ENCODE assay signal across 1 cellular context in the genomic region with DNA sequence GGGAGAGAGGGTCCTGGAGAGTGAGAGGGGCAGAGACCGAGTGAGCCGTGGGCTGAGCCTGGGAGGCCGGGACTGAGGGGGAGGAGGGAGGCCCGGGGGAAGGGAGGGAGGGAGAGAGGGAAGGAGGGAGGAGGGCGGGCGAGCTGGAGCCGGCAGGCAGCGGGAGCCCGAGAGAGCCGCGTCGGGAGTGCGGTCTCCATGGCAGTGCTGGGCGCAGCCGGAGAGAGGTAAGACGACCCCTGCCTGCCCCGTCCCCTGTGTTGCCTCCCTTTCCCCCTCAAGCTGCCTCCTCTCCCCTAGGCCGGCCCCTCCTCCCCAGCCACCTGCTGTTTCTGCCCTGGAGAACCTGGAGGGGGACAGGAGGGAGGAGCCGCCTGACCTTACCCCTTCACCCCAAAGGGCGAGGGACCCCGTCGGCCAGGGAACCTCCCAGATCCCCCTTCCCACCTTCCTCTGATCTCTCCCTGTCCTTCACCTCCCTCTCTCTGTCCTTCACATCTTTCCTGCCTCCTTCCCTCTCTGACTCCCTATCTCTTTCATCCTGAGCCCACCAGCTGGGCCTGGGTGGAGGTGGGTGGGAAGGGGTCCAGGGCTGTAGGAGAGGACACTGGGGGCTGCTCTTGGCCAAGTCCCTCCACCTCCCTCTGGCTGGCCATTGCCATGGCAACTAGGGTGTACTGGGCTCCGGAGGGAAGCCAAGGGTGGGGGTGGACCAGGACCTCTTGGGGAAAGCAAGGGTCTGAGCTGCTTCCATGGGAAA.
A peak's percentile ranks its signal among the peaks of the same experiment; 100 is the strongest.
TF ChIP-seq lines count a peak whose summit lies in the region.

A gene with protein sequence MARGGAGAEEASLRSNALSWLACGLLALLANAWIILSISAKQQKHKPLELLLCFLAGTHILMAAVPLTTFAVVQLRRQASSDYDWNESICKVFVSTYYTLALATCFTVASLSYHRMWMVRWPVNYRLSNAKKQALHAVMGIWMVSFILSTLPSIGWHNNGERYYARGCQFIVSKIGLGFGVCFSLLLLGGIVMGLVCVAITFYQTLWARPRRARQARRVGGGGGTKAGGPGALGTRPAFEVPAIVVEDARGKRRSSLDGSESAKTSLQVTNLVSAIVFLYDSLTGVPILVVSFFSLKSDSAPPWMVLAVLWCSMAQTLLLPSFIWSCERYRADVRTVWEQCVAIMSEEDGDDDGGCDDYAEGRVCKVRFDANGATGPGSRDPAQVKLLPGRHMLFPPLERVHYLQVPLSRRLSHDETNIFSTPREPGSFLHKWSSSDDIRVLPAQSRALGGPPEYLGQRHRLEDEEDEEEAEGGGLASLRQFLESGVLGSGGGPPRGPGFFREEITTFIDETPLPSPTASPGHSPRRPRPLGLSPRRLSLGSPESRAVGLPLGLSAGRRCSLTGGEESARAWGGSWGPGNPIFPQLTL (plus strand): TSS at position 148 of the 760 bp plus-strand sequence. CDS start 2,078 bp downstream, outside the sequence.

TF ChIP-seq in K562, 482 proteins besides CTCF, POLR2A, EP300 and RAD21 (continued from another document):
- TF ChIP-seq, protein P1, sequence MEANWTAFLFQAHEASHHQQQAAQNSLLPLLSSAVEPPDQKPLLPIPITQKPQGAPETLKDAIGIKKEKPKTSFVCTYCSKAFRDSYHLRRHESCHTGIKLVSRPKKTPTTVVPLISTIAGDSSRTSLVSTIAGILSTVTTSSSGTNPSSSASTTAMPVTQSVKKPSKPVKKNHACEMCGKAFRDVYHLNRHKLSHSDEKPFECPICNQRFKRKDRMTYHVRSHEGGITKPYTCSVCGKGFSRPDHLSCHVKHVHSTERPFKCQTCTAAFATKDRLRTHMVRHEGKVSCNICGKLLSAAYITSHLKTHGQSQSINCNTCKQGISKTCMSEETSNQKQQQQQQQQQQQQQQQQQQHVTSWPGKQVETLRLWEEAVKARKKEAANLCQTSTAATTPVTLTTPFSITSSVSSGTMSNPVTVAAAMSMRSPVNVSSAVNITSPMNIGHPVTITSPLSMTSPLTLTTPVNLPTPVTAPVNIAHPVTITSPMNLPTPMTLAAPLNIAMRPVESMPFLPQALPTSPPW (CRISPR knock-in tag; IDR thresholded peaks at IDR 0.05) = peak; percentile 91
- TF ChIP-seq ZNF347 (CRISPR knock-in tag; IDR thresholded peaks at IDR 0.05; ENCODE audit: low read depth) (no peak), PHB (CRISPR knock-in tag; IDR thresholded peaks at IDR 0.05) (no peak), ZNF121 (CRISPR knock-in tag; conservative IDR thresholded peaks at IDR 0.05) (no peak), RFX5 (IDR thresholded peaks at IDR 0.05; ENCODE audit: low read depth, low read length) (no peak), GATA2 (CRISPR knock-in tag; IDR thresholded peaks at IDR 0.05) (no peak), ZBTB7A (IDR thresholded peaks at IDR 0.05; ENCODE audit: borderline replicate concordance, control insufficient read depth, low read depth, low read length) (peak; percentile 33; the same call in 1 of the 2 replicates), NUFIP1 (IDR thresholded peaks at IDR 0.05; ENCODE audit: partially characterized antibody) (no peak), ZNF408 (CRISPR knock-in tag; IDR thresholded peaks at IDR 0.05; ENCODE audit: low read depth) (no peak)
- TF ChIP-seq, protein P2, sequence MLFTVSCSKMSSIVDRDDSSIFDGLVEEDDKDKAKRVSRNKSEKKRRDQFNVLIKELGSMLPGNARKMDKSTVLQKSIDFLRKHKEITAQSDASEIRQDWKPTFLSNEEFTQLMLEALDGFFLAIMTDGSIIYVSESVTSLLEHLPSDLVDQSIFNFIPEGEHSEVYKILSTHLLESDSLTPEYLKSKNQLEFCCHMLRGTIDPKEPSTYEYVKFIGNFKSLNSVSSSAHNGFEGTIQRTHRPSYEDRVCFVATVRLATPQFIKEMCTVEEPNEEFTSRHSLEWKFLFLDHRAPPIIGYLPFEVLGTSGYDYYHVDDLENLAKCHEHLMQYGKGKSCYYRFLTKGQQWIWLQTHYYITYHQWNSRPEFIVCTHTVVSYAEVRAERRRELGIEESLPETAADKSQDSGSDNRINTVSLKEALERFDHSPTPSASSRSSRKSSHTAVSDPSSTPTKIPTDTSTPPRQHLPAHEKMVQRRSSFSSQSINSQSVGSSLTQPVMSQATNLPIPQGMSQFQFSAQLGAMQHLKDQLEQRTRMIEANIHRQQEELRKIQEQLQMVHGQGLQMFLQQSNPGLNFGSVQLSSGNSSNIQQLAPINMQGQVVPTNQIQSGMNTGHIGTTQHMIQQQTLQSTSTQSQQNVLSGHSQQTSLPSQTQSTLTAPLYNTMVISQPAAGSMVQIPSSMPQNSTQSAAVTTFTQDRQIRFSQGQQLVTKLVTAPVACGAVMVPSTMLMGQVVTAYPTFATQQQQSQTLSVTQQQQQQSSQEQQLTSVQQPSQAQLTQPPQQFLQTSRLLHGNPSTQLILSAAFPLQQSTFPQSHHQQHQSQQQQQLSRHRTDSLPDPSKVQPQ (CRISPR knock-in tag; IDR thresholded peaks at IDR 0.05; ENCODE audit: borderline replicate concordance) = no peak
- TF ChIP-seq, protein P3, sequence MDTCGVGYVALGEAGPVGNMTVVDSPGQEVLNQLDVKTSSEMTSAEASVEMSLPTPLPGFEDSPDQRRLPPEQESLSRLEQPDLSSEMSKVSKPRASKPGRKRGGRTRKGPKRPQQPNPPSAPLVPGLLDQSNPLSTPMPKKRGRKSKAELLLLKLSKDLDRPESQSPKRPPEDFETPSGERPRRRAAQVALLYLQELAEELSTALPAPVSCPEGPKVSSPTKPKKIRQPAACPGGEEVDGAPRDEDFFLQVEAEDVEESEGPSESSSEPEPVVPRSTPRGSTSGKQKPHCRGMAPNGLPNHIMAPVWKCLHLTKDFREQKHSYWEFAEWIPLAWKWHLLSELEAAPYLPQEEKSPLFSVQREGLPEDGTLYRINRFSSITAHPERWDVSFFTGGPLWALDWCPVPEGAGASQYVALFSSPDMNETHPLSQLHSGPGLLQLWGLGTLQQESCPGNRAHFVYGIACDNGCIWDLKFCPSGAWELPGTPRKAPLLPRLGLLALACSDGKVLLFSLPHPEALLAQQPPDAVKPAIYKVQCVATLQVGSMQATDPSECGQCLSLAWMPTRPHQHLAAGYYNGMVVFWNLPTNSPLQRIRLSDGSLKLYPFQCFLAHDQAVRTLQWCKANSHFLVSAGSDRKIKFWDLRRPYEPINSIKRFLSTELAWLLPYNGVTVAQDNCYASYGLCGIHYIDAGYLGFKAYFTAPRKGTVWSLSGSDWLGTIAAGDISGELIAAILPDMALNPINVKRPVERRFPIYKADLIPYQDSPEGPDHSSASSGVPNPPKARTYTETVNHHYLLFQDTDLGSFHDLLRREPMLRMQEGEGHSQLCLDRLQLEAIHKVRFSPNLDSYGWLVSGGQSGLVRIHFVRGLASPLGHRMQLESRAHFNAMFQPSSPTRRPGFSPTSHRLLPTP (IDR thresholded peaks at IDR 0.05; ENCODE audit: borderline replicate concordance, extremely low read depth, insufficient read length) = no peak
- TF ChIP-seq, protein P4, sequence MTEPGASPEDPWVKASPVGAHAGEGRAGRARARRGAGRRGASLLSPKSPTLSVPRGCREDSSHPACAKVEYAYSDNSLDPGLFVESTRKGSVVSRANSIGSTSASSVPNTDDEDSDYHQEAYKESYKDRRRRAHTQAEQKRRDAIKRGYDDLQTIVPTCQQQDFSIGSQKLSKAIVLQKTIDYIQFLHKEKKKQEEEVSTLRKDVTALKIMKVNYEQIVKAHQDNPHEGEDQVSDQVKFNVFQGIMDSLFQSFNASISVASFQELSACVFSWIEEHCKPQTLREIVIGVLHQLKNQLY (CRISPR knock-in tag; conservative IDR thresholded peaks at IDR 0.05) = no peak
- TF ChIP-seq, protein P5, sequence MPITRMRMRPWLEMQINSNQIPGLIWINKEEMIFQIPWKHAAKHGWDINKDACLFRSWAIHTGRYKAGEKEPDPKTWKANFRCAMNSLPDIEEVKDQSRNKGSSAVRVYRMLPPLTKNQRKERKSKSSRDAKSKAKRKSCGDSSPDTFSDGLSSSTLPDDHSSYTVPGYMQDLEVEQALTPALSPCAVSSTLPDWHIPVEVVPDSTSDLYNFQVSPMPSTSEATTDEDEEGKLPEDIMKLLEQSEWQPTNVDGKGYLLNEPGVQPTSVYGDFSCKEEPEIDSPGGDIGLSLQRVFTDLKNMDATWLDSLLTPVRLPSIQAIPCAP (CRISPR knock-in tag; IDR thresholded peaks at IDR 0.05; ENCODE audit: borderline replicate concordance) = no peak
